Comparison of ENCODE assay signal across 1 cellular context in the genomic region with DNA sequence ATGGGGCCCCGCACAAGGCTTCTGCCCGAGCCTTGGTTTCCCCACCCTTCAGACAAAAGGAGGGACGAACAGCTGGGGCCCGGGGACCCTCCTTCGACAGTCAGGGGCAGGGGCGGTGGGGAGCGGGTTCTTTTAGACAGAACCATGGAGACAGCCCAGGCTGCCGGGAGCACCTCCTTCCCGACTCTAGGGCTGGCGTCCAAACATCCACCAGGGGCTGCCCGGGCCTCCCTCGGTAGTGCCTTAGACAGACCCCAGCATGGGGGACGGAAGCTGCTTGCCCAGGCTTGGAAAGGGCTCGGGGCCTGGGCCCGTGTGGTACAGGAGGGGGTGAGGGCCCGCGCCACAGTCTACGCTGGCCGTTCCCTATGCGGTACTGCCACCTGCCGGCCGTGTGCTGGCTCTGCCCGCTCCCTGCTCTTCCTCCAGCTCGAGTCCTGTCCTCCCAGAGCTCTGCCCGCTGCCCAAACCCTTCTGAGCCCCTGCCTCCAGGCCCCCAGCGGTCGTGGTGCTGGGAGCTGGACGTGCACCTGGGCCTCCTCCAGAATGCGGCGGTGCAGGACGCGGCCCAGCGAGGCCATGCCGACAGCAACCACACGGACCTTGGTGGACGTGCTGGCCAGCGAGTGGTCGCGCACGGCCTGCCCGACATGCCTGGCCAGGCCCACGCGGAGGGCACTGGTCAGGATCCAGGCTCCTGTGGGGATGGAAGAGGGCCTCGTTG.
TF ChIP-seq lines count a peak whose summit lies in the region.

No MANE protein-coding gene starts in this region.

TF ChIP-seq in HepG2, 621 proteins besides CTCF, POLR2A, EP300 and RAD21 (continued from another document and continues in another):
- TF ChIP-seq, protein P1, sequence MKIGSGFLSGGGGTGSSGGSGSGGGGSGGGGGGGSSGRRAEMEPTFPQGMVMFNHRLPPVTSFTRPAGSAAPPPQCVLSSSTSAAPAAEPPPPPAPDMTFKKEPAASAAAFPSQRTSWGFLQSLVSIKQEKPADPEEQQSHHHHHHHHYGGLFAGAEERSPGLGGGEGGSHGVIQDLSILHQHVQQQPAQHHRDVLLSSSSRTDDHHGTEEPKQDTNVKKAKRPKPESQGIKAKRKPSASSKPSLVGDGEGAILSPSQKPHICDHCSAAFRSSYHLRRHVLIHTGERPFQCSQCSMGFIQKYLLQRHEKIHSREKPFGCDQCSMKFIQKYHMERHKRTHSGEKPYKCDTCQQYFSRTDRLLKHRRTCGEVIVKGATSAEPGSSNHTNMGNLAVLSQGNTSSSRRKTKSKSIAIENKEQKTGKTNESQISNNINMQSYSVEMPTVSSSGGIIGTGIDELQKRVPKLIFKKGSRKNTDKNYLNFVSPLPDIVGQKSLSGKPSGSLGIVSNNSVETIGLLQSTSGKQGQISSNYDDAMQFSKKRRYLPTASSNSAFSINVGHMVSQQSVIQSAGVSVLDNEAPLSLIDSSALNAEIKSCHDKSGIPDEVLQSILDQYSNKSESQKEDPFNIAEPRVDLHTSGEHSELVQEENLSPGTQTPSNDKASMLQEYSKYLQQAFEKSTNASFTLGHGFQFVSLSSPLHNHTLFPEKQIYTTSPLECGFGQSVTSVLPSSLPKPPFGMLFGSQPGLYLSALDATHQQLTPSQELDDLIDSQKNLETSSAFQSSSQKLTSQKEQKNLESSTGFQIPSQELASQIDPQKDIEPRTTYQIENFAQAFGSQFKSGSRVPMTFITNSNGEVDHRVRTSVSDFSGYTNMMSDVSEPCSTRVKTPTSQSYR (CRISPR knock-in tag; IDR thresholded peaks at IDR 0.05; ENCODE audit: borderline replicate concordance), result no peak
- no peak for TF ChIP-seq ZNF230 (CRISPR knock-in tag; IDR thresholded peaks at IDR 0.05)
- TF ChIP-seq ZNF703 (CRISPR knock-in tag; IDR thresholded peaks at IDR 0.05; ENCODE audit: borderline replicate concordance), result no peak
- TF ChIP-seq MIER2 (CRISPR knock-in tag; IDR thresholded peaks at IDR 0.05), result no peak
- TF ChIP-seq TRIM24 (CRISPR knock-in tag; IDR thresholded peaks at IDR 0.05), result no peak
- no peak for TF ChIP-seq ZNF256 (CRISPR knock-in tag; conservative IDR thresholded peaks at IDR 0.05)
- no peak for TF ChIP-seq ZNF709 (CRISPR knock-in tag; IDR thresholded peaks at IDR 0.05)
- TF ChIP-seq MATR3 (CRISPR knock-in tag; IDR thresholded peaks at IDR 0.05), result no peak
- TF ChIP-seq RERE (CRISPR knock-in tag; IDR thresholded peaks at IDR 0.05; ENCODE audit: low read depth), result no peak
- no peak for TF ChIP-seq JUND (CRISPR knock-in tag; IDR thresholded peaks at IDR 0.05)
- no peak for TF ChIP-seq SMARCC2 (IDR thresholded peaks at IDR 0.05)
- TF ChIP-seq ZNF343 (CRISPR knock-in tag; IDR thresholded peaks at IDR 0.05), result no peak
- TF ChIP-seq, protein P2, sequence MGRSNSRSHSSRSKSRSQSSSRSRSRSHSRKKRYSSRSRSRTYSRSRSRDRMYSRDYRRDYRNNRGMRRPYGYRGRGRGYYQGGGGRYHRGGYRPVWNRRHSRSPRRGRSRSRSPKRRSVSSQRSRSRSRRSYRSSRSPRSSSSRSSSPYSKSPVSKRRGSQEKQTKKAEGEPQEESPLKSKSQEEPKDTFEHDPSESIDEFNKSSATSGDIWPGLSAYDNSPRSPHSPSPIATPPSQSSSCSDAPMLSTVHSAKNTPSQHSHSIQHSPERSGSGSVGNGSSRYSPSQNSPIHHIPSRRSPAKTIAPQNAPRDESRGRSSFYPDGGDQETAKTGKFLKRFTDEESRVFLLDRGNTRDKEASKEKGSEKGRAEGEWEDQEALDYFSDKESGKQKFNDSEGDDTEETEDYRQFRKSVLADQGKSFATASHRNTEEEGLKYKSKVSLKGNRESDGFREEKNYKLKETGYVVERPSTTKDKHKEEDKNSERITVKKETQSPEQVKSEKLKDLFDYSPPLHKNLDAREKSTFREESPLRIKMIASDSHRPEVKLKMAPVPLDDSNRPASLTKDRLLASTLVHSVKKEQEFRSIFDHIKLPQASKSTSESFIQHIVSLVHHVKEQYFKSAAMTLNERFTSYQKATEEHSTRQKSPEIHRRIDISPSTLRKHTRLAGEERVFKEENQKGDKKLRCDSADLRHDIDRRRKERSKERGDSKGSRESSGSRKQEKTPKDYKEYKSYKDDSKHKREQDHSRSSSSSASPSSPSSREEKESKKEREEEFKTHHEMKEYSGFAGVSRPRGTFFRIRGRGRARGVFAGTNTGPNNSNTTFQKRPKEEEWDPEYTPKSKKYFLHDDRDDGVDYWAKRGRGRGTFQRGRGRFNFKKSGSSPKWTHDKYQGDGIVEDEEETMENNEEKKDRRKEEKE (IDR thresholded peaks at IDR 0.05), result no peak
- no peak for TF ChIP-seq CCDC6 (CRISPR knock-in tag; IDR thresholded peaks at IDR 0.05)
- no peak for TF ChIP-seq SOX13 (IDR thresholded peaks at IDR 0.05)
- TF ChIP-seq SOX13 (CRISPR knock-in tag; conservative IDR thresholded peaks at IDR 0.05 in 1 of 2, IDR thresholded peaks at IDR 0.05 in 1 of 2), result no peak
- TF ChIP-seq PLRG1 (conservative IDR thresholded peaks at IDR 0.05), result no peak
- no peak for TF ChIP-seq HDAC2 (CRISPR knock-in tag; IDR thresholded peaks at IDR 0.05)
- no peak for TF ChIP-seq RBFOX2 (IDR thresholded peaks at IDR 0.05; ENCODE audit: low read depth, low read length)
- TF ChIP-seq ZNF383 (CRISPR knock-in tag; IDR thresholded peaks at IDR 0.05; ENCODE audit: borderline replicate concordance), result no peak
- no peak for TF ChIP-seq SNAPC2 (CRISPR knock-in tag; IDR thresholded peaks at IDR 0.05)
- TF ChIP-seq NFE2L1 (CRISPR knock-in tag; IDR thresholded peaks at IDR 0.05; ENCODE audit: borderline replicate concordance), result no peak
- TF ChIP-seq CHCHD3 (CRISPR knock-in tag; IDR thresholded peaks at IDR 0.05), result no peak
- no peak for TF ChIP-seq REXO4 (CRISPR knock-in tag; IDR thresholded peaks at IDR 0.05; ENCODE audit: borderline replicate concordance)
- TF ChIP-seq BRD4 (CRISPR knock-in tag; IDR thresholded peaks at IDR 0.05), result no peak
- TF ChIP-seq, protein P3, sequence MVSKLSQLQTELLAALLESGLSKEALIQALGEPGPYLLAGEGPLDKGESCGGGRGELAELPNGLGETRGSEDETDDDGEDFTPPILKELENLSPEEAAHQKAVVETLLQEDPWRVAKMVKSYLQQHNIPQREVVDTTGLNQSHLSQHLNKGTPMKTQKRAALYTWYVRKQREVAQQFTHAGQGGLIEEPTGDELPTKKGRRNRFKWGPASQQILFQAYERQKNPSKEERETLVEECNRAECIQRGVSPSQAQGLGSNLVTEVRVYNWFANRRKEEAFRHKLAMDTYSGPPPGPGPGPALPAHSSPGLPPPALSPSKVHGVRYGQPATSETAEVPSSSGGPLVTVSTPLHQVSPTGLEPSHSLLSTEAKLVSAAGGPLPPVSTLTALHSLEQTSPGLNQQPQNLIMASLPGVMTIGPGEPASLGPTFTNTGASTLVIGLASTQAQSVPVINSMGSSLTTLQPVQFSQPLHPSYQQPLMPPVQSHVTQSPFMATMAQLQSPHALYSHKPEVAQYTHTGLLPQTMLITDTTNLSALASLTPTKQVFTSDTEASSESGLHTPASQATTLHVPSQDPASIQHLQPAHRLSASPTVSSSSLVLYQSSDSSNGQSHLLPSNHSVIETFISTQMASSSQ (IDR thresholded peaks at IDR 0.05; ENCODE audit: low read depth), result no peak
- TF ChIP-seq, protein P3 (CRISPR knock-in tag; IDR thresholded peaks at IDR 0.05; ENCODE audit: borderline replicate concordance), result no peak
- no peak for TF ChIP-seq ZNF839 (CRISPR knock-in tag; IDR thresholded peaks at IDR 0.05; ENCODE audit: borderline replicate concordance)
- TF ChIP-seq GATAD1 (CRISPR knock-in tag; IDR thresholded peaks at IDR 0.05), result peak; percentile 70
- TF ChIP-seq RBM39 (IDR thresholded peaks at IDR 0.05; ENCODE audit: low read depth, low read length, poor library complexity, severe bottlenecking), result peak; percentile 80
- TF ChIP-seq ZKSCAN5 (CRISPR knock-in tag; IDR thresholded peaks at IDR 0.05), result no peak
- no peak for TF ChIP-seq RARG (CRISPR knock-in tag; IDR thresholded peaks at IDR 0.05; ENCODE audit: low read depth)
- TF ChIP-seq, protein P4, sequence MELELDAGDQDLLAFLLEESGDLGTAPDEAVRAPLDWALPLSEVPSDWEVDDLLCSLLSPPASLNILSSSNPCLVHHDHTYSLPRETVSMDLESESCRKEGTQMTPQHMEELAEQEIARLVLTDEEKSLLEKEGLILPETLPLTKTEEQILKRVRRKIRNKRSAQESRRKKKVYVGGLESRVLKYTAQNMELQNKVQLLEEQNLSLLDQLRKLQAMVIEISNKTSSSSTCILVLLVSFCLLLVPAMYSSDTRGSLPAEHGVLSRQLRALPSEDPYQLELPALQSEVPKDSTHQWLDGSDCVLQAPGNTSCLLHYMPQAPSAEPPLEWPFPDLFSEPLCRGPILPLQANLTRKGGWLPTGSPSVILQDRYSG (CRISPR knock-in tag; IDR thresholded peaks at IDR 0.05), result no peak
- no peak for TF ChIP-seq ZNF597 (CRISPR knock-in tag; IDR thresholded peaks at IDR 0.05)
- no peak for TF ChIP-seq HNF4G (IDR thresholded peaks at IDR 0.05; ENCODE audit: borderline replicate concordance, low read depth, low read length)
- TF ChIP-seq HNF4G (CRISPR knock-in tag; IDR thresholded peaks at IDR 0.05; ENCODE audit: borderline replicate concordance, low read depth), result no peak
- TF ChIP-seq, protein P5, sequence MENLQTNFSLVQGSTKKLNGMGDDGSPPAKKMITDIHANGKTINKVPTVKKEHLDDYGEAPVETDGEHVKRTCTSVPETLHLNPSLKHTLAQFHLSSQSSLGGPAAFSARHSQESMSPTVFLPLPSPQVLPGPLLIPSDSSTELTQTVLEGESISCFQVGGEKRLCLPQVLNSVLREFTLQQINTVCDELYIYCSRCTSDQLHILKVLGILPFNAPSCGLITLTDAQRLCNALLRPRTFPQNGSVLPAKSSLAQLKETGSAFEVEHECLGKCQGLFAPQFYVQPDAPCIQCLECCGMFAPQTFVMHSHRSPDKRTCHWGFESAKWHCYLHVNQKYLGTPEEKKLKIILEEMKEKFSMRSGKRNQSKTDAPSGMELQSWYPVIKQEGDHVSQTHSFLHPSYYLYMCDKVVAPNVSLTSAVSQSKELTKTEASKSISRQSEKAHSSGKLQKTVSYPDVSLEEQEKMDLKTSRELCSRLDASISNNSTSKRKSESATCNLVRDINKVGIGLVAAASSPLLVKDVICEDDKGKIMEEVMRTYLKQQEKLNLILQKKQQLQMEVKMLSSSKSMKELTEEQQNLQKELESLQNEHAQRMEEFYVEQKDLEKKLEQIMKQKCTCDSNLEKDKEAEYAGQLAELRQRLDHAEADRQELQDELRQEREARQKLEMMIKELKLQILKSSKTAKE (CRISPR knock-in tag; IDR thresholded peaks at IDR 0.05; ENCODE audit: borderline replicate concordance), result no peak
